ENCODE assay signal across 1 cellular context in the genomic region with DNA sequence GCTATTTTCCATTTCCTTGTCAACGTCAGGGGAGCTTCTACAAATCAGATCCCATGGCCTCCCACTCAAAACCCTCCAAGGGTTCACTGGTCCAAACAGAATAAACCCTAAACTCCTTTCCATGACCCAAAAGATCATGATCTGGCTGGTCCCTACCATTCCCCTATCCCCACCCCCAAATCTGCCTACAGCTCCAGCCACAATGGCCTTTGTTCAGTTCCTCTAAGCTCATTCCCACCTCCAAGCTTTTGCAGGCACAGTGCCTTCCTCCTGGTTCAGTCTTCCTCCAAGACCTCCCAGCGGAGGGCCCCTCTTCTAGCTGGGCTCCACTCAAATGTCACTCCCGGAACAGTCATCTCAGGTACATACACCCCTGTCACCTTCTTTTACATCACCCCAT.
TF ChIP-seq lines count a peak whose summit lies in the region.

No MANE protein-coding gene starts in this region.

TF ChIP-seq in IMR-90, 13 proteins besides CTCF, POLR2A, EP300 and RAD21:
- TF ChIP-seq MAFK (IDR thresholded peaks at IDR 0.05; ENCODE audit: low read depth, low read length) = no peak
